In the genomic region with DNA sequence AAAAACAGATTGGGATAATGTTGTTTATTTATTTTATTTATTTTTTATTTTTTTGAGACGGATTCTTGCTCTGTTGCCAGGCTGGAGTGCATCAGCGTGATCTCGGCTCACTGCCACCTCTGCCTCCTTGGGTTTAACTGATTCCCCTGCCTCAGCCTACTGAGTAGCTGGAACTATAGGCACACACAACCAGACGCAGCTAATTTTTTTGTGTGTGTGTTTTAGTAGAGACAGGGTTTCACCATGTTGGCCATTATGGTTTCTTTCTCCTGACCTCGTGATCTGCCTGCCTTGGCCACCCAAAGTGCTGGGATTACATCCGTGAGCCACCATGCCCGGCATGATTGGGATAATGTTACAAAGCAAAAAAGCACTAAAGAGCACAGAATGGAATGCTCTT, we compare ENCODE assay signal across 11 cellular contexts. TPM values are rescaled to one million over a fixed set of nuclear protein-coding genes. Genes with fewer than 3 reads are reported as not detected.
"Had no signal": no experiment of that assay in that cellular context is flagged by ENCODE, and none has a peak within 500 bp of the region (broad histone marks: within the 10 kb centered on the region; RNA-seq: fewer than 3 reads in every experiment).

No MANE protein-coding gene starts in this region.

- H3K4me2 ChIP-seq: GM23338 had no signal

- FAIRE-seq: H1, H54, HTR-8/SVneo, K562 had no signal

- DNase-seq: H9, HFFc6, IMR-90, KG1 had no signal

- H2AFZ ChIP-seq: GM23338 had no signal

- H3K4me3 ChIP-seq: GM23338, K562 had no signal

- ATAC-seq: GM23338, HCT116, K562 had no signal

RNA-seq across cellular contexts. Expression of gene TSPY4, which starts 16.3 kb away (rescaled TPM):
- total RNA-seq: GM23338, H1, H9, HFFc6, HT-29, IMR-90, K562 had no signal
- polyA plus RNA-seq: GM23338, H1, IMR-90, K562 had no signal

RNA-seq across cellular contexts. Expression of gene TSPY8, which starts 36.6 kb away (rescaled TPM):
- total RNA-seq: GM23338, H1, H9, HFFc6, HT-29, IMR-90, K562 had no signal
- polyA plus RNA-seq: GM23338, H1, IMR-90, K562 had no signal
